ENCODE assay signal across 8 cellular contexts in the genomic region with DNA sequence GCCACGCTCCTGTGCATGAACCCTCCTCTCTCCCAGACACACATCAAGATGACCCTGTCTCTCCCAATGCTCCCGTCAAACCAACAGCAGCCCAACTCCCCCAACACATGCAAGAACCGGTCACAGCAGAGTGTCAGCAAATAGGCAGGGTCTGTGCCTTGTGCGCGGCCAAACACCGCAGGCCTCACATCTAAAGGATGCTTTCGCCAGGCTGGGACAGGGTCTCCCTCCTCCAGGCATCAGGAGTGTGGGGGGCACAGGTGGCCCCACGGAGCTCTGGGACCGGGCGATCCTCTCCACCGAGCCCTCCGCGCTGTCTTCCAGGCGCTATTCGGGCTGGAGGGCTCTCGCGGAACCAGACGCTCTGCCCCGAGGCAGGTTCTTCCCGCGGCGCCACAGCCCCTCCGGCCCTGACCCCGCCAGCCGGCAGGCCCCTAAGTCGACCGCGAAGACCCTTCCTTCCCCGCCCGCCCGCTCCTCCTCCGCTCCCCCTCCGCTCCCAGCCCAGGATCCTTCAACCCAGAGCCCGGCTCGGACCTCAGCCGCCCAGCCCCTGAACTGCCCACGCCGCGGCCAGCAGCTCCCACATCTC. TPM values are rescaled to one million over a fixed set of nuclear protein-coding genes. Genes with fewer than 3 reads are reported as not detected.
A peak's percentile ranks its signal among the peaks of the same experiment; 100 is the strongest.
DNase-seq lines count a peak whose midpoint lies in the region; ATAC-seq and TF ChIP-seq lines count a peak whose summit lies in the region.

No MANE protein-coding gene starts in this region.

- peak overlapping the region; percentile 16 for H3K27ac ChIP-seq in OCI-LY7 (ENCODE audit: low read depth, low read length, poor library complexity, severe bottlenecking)
- H3K27ac ChIP-seq in body of pancreas, result peak overlapping the region; percentile 27 to 91 (median 83)
- H3K27ac ChIP-seq in gastrocnemius medialis, result peak overlapping the region; percentile 78 to 91 (median 86)

- H4K20me1 ChIP-seq in OCI-LY7 (ENCODE audit: insufficient read depth, low read length), result no peaks in the 10 kb centered on the region

- peaks cover 10% of the 10 kb centered on the region; the same call in 1 of the 2 replicates for H3K79me2 ChIP-seq in OCI-LY7 (ENCODE audit: insufficient read depth, low read depth, low read length)

- intact Hi-C loops in OCI-LY7 (cut with micrococcal nuclease; ENCODE audit: unreplicated experiment) (loop anchor here (2.0 to 10.0 kb wide), 3 partner anchors 95 to 512 kb away; partner anchors contain the start of genes SAAL1 and TSG101), body of pancreas (cut with DNase I) (loop anchor here (10.0 kb wide), 1 partner anchor 82 kb away; no protein-coding TSS in a partner anchor), gastrocnemius medialis (cut with DNase I; ENCODE audit: low total_unique reads) (loop anchor here (5.0 to 10.0 kb wide), 3 partner anchors 95 to 682 kb away; partner anchors contain the start of genes LDHA, SAAL1 and TMEM86A)

- H3K4me3 ChIP-seq in OCI-LY7 (ENCODE audit: low read depth, low read length, poor library complexity, severe bottlenecking) (peak overlapping the region; percentile 76), body of pancreas (peak overlapping the region; percentile 46 to 63), gastrocnemius medialis (peak overlapping the region; percentile 78 to 100 (median 91))

- H3K36me3 ChIP-seq in OCI-LY7 (ENCODE audit: insufficient read depth, low read length), result no peaks in the 10 kb centered on the region
- no peaks in the 10 kb centered on the region for H3K36me3 ChIP-seq in body of pancreas (replicated peaks in 1 of 2; ENCODE audit: insufficient read depth in 1 of 2, low read depth in 2 of 2)
- no peaks in the 10 kb centered on the region for H3K36me3 ChIP-seq in gastrocnemius medialis

- BruUV-seq in OCI-LY7 (replicated peaks; lab: Mats Ljungman, UMichigan), result no TSS peak

- ATAC-seq in HG02763 (IDR thresholded peaks at IDR 0.05; ENCODE audit: unreplicated experiment) (peak; percentile 2), body of pancreas (peak; percentile 1), gastrocnemius medialis (peak; percentile 24 to 39), HG03460 (IDR thresholded peaks at IDR 0.05; ENCODE audit: unreplicated experiment) (no peak)

- H3K27me3 ChIP-seq in body of pancreas (no peaks in the 10 kb centered on the region), gastrocnemius medialis (no peaks in the 10 kb centered on the region)

- WGBS in body of pancreas, 2 donors, result 1 to 11% methylated on average over 7 to 39 of the region's 39 CpGs

- peak; percentile 61 for DNase-seq in G401 (ENCODE audit: low spot score)
- DNase-seq in OCI-LY7 (ENCODE audit: low spot score), result peak; percentile 42
- peak; percentile 19 to 35 (median 25) for DNase-seq in body of pancreas
- peak; percentile 31 for DNase-seq in iPS-NIHi11 (ENCODE audit: low spot score)
- DNase-seq in gastrocnemius medialis, result peak; percentile 5 to 42
- no peak for DNase-seq in SKM-1 treated with dmso at 0.1 percent for 144 hours (lab: John Stamatoyannopoulos, UW; ENCODE audit: unreplicated experiment)

- no peak for TF ChIP-seq POLR2A in body of pancreas (IDR thresholded peaks at IDR 0.05)
- TF ChIP-seq POLR2A in gastrocnemius medialis (IDR thresholded peaks at IDR 0.05), result no peak

- in situ Hi-C loops in G401 (cut with HindIII; ENCODE audit: low sequenced_read_pairs), result no loop called here
- in situ Hi-C loops in gastrocnemius medialis (cut with MboI; ENCODE audit: low sequenced_read_pairs in 4 of 4), result no loop called here

- H3K4me1 ChIP-seq in OCI-LY7 (ENCODE audit: insufficient read depth, low read length, poor library complexity, severe bottlenecking) (peaks cover 25% of the 10 kb centered on the region), body of pancreas (peaks cover 15% of the 10 kb centered on the region), gastrocnemius medialis (peaks cover 9 to 14% of the 10 kb centered on the region in 2 donors)

- TF ChIP-seq CTCF in OCI-LY7 (conservative IDR thresholded peaks at IDR 0.05; ENCODE audit: low read length) (no peak), body of pancreas (IDR thresholded peaks at IDR 0.05) (no peak), gastrocnemius medialis (IDR thresholded peaks at IDR 0.05 in 4 of 5, conservative IDR thresholded peaks at IDR 0.05 in 1 of 5) (no peak)

- peak overlapping the region; percentile 72 for H3K4me2 ChIP-seq in OCI-LY7 (ENCODE audit: low read length)

- H3K9me2 ChIP-seq in OCI-LY7 (ENCODE audit: insufficient read depth, low read length), result no peaks in the 10 kb centered on the region

- POLR2A ChIA-PET in OCI-LY7 (lab: Charles Lee), result interaction anchor here (0.6 to 1.8 kb wide), 6 partner anchors 11 to 309 kb away, joined by 3 to 11 read pairs (median 4); no protein-coding TSS in a partner anchor

- CTCF ChIA-PET in OCI-LY7 (lab: Charles Lee; ENCODE audit: unreplicated experiment), result interaction anchor here (1.0 kb wide), 1 partner anchor 16 kb away, joined by 4 read pairs; no protein-coding TSS in a partner anchor

- H2AFZ ChIP-seq in OCI-LY7 (ENCODE audit: low read length), result peak overlapping the region; percentile 94; the same call in 1 of the 2 replicates

- H3K9me3 ChIP-seq in OCI-LY7 (ENCODE audit: low read length), result no peaks in the 10 kb centered on the region
- no peaks in the 10 kb centered on the region for H3K9me3 ChIP-seq in body of pancreas
- H3K9me3 ChIP-seq in gastrocnemius medialis, result no peaks in the 10 kb centered on the region

RNA-seq across cellular contexts. Expression of gene SERGEF, which starts 0.4 kb away (rescaled TPM):
- 28.2 and 111 TPM in 2 replicates for total RNA-seq in G401 (2014; rRNA removed; shearing (Covaris generic))
- total RNA-seq in OCI-LY7 (2014; rRNA removed; shearing (Covaris generic)), result 35.4 and 47.1 TPM in 2 replicates
- total RNA-seq in OCI-LY7 (2022) (42.2 and 43.8 TPM in 2 replicates), body of pancreas (10 to 100 TPM; 20.8 to 28.7 TPM), gastrocnemius medialis (10 to 100 TPM; 11.8 to 34.7 (median 24.5) TPM)

RNA-seq across cellular contexts. Expression of gene TPH1, which starts 33.7 kb away (rescaled TPM):
- total RNA-seq in G401 (2014; rRNA removed; shearing (Covaris generic)), result 0.25 TPM in 1 of 2 replicates, not detected in the other
- total RNA-seq in OCI-LY7 (2014; rRNA removed; shearing (Covaris generic)), result 0.19 and 0.44 TPM in 2 replicates
- total RNA-seq in OCI-LY7 (2022), result 0.23 and 0.39 TPM in 2 replicates
- total RNA-seq in body of pancreas, result under 1 TPM in 1 of 2 donors, not detected in 1; 0.52 TPM
- under 1 TPM; 0.07 to 0.51 (median 0.10) TPM for total RNA-seq in gastrocnemius medialis

Comparison
In these comparisons a context has a peak if more than half of its experiments do, and no peak if none do; other contexts are left out.
1. H3K27ac ChIP-seq: peak in every context shown above with its lines; median percentile 86 in gastrocnemius medialis; 83 in body of pancreas; 16 in OCI-LY7.